In genomic region chr1:198500026-198500425, GRCh38 we compare ENCODE assay signal across 24 cellular contexts. TPM values are rescaled to one million over a fixed set of nuclear protein-coding genes. Genes with fewer than 3 reads are reported as not detected.
DNase-seq lines count a peak whose midpoint lies in the region; ATAC-seq and TF ChIP-seq lines count a peak whose summit lies in the region.
"Had no signal": no experiment of that assay in that cellular context is flagged by ENCODE, and none has a peak within 500 bp of the region (broad histone marks: within the 10 kb centered on the region; RNA-seq: fewer than 3 reads in every experiment).

No MANE protein-coding gene starts in this region.

- no peak overlapping the region for H3K4me3 ChIP-seq in SJSA1
- H3K4me3 ChIP-seq: PC-9 had no signal

- H3K9me3 Mint-ChIP-seq in natural killer cell (peaks cover 0 to 6% of the 10 kb centered on the region in 2 donors), endothelial cell (ENCODE audit: unreplicated experiment) (no peaks in the 10 kb centered on the region)
- H3K9me3 Mint-ChIP-seq in natural killer cell treated with Interleukin-12 subunit alpha and Interleukin-12 subunit beta and Interleukin-15 and Interleukin-18, amount 100 ng/mL, for 72 hours = peaks cover 9% of the 10 kb centered on the region

- H3K4me1 Mint-ChIP-seq in natural killer cell = peaks cover 20 to 35% of the 10 kb centered on the region in 2 donors
- H3K4me1 Mint-ChIP-seq in natural killer cell treated with Interleukin-12 subunit alpha and Interleukin-12 subunit beta and Interleukin-15 and Interleukin-18, amount 100 ng/mL, for 72 hours (ENCODE audit: low read depth in 2 of 2) = peaks cover 27 to 31% of the 10 kb centered on the region in 2 donors
- H3K4me1 Mint-ChIP-seq in endothelial cell (ENCODE audit: unreplicated experiment) = no peaks in the 10 kb centered on the region

- peak overlapping the region; percentile 16; the same call in 1 of the 2 replicates for H3K27ac ChIP-seq in SJSA1
- H3K27ac ChIP-seq: C4-2B, HL-60, PC-9 had no signal

- DNase-seq in natural killer cell = no peak
- no peak for DNase-seq in natural killer cell treated with Interleukin-12 subunit alpha and Interleukin-12 subunit beta and Interleukin-15 and Interleukin-18, amount 100 ng/mL, for 72 hours (ENCODE audit: low spot score)
- DNase-seq in SJSA1 (ENCODE audit: low read depth in 1 of 2, low spot score in 2 of 2) = no peak
- DNase-seq in middle frontal gyrus (ENCODE audit: extremely low spot score, low spot score) = peak; percentile 34
- peak; percentile 68 for DNase-seq in superior temporal gyrus (ENCODE audit: extremely low spot score)
- no peak for DNase-seq in endothelial cell (ENCODE audit: low spot score)
- DNase-seq: COR-L47, DMS79, H9, KG1, NCI-H1105 treated with DMSO at 0.1 percent for 48 hours, NCI-H1694, NCI-H2081 treated with DMSO at 0.1 percent for 48 hours, NCI-H446, NCI-H526 treated with DMSO at 0.1 percent for 48 hours, PC-9, RPMI8226, SHP77 had no signal

- intact Hi-C loops in natural killer cell (cut with micrococcal nuclease) = no loop called here

- no peaks in the 10 kb centered on the region for H3K36me3 ChIP-seq in SJSA1

- peaks cover 40% of the 10 kb centered on the region for H3K4me1 ChIP-seq in SJSA1 (replicated peaks)

- peak overlapping the region; percentile 24 to 31 for H3K27ac Mint-ChIP-seq in natural killer cell
- no peak overlapping the region for H3K27ac Mint-ChIP-seq in natural killer cell treated with Interleukin-12 subunit alpha and Interleukin-12 subunit beta and Interleukin-15 and Interleukin-18, amount 100 ng/mL, for 72 hours
- no peak overlapping the region for H3K27ac Mint-ChIP-seq in endothelial cell (ENCODE audit: unreplicated experiment)
- H3K27ac Mint-ChIP-seq: H9 had no signal

- TF ChIP-seq CTCF in natural killer cell (IDR thresholded peaks at IDR 0.05) (no peak), endothelial cell (IDR thresholded peaks at IDR 0.05; ENCODE audit: unreplicated experiment) (no peak)

- H3K4me3 Mint-ChIP-seq in natural killer cell = no peak overlapping the region
- no peak overlapping the region for H3K4me3 Mint-ChIP-seq in natural killer cell treated with Interleukin-12 subunit alpha and Interleukin-12 subunit beta and Interleukin-15 and Interleukin-18, amount 100 ng/mL, for 72 hours
- no peak overlapping the region for H3K4me3 Mint-ChIP-seq in endothelial cell (ENCODE audit: unreplicated experiment)
- H3K4me3 Mint-ChIP-seq: H9 had no signal

- no peaks in the 10 kb centered on the region for H3K27me3 ChIP-seq in SJSA1 (replicated peaks)

- ATAC-seq in natural killer cell = no peak
- ATAC-seq in natural killer cell treated with Interleukin-12 subunit alpha and Interleukin-12 subunit beta and Interleukin-15 and Interleukin-18, amount 100 ng/mL, for 72 hours = no peak
- ATAC-seq in HG03039 (IDR thresholded peaks at IDR 0.05; ENCODE audit: unreplicated experiment) = no peak
- ATAC-seq in GM19467 (IDR thresholded peaks at IDR 0.05; ENCODE audit: unreplicated experiment) = no peak
- ATAC-seq: HepG2 had no signal

- H3K9me3 ChIP-seq in SJSA1 (replicated peaks) = no peaks in the 10 kb centered on the region

- H3K36me3 Mint-ChIP-seq in natural killer cell = no peaks in the 10 kb centered on the region
- peaks cover 19% of the 10 kb centered on the region for H3K36me3 Mint-ChIP-seq in natural killer cell treated with Interleukin-12 subunit alpha and Interleukin-12 subunit beta and Interleukin-15 and Interleukin-18, amount 100 ng/mL, for 72 hours
- no peaks in the 10 kb centered on the region for H3K36me3 Mint-ChIP-seq in endothelial cell (ENCODE audit: low read depth, unreplicated experiment)

- H3K27me3 Mint-ChIP-seq in natural killer cell (ENCODE audit: low read depth in 2 of 2) (no peaks in the 10 kb centered on the region), endothelial cell (ENCODE audit: unreplicated experiment) (no peaks in the 10 kb centered on the region)
- no peaks in the 10 kb centered on the region for H3K27me3 Mint-ChIP-seq in natural killer cell treated with Interleukin-12 subunit alpha and Interleukin-12 subunit beta and Interleukin-15 and Interleukin-18, amount 100 ng/mL, for 72 hours

RNA-seq across cellular contexts. Expression of gene ATP6V1G3, which starts 40.5 kb away (rescaled TPM):
- total RNA-seq in natural killer cell (not detected), endothelial cell (ENCODE audit: unreplicated experiment) (not detected)
- total RNA-seq in natural killer cell treated with Interleukin-12 subunit alpha and Interleukin-12 subunit beta and Interleukin-15 and Interleukin-18, amount 100 ng/mL, for 72 hours = not detected
- not detected in 2 replicates for total RNA-seq in SJSA1 (2014; rRNA removed; shearing (Covaris generic))
- total RNA-seq: H9, HepG2, HT-29, PC-9 had no signal

Comparison
In these comparisons a context has a peak if more than half of its experiments do, and no peak if none do; other contexts are left out.
1. H3K27ac Mint-ChIP-seq: peak in natural killer cell (2 of 2); none in natural killer cell treated with Interleukin-12 subunit alpha and Interleukin-12 subunit beta and Interleukin-15 and Interleukin-18, amount 100 ng/mL, for 72 hours (0 of 2) and endothelial cell (single experiment).
2. DNase-seq: peak in middle frontal gyrus (single experiment) and superior temporal gyrus (single experiment); none in natural killer cell (single experiment), natural killer cell treated with Interleukin-12 subunit alpha and Interleukin-12 subunit beta and Interleukin-15 and Interleukin-18, amount 100 ng/mL, for 72 hours (single experiment), SJSA1 (0 of 2) and endothelial cell (single experiment).